In the genomic region with DNA sequence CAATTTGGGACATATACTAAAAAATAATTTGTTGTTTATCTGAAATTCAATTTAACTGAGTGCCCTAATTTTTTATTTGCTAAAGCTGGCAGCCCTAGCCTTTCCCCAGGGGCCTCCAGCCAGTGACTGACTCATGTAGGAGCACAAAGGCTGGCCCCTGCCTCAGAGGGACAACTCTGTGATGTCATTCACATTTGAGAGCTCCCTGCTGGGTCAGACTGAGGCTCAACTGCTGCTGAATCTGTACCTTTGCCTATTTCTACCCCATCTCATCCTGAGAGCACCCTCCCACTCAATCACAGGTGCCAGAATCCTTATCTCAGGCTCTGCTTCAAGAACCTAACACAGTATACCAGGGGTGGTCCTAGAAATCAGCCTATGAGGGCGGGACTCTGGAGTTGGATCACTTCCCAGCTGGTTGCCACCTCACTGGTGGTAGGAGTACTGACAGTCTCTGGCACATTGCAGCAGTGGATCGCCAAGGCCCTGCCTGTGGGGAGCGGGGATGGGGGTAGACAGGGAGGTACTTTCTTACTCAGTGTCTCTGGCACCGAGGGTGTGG, we compare ENCODE assay signal across 1 cellular context.
TF ChIP-seq lines count a peak whose summit lies in the region.

No MANE protein-coding gene starts in this region.

TF ChIP-seq in HEK293, 187 proteins besides CTCF, POLR2A, EP300 and RAD21 (continued from another document):
- TF ChIP-seq FEZF1 (tag by site-specific recombination; IDR thresholded peaks at IDR 0.05) (peak; percentile 28; the same call in 1 of the 2 replicates), ZNF664 (tag by site-specific recombination; IDR thresholded peaks at IDR 0.05) (no peak), ZNF391 (tag by site-specific recombination; IDR thresholded peaks at IDR 0.05; ENCODE audit: borderline replicate concordance, low read depth) (no peak), ZNF311 (tag by site-specific recombination; IDR thresholded peaks at IDR 0.05; ENCODE audit: borderline replicate concordance) (no peak), ZNF37A (tag by site-specific recombination; IDR thresholded peaks at IDR 0.05) (no peak), ZNF148 (tag by site-specific recombination; IDR thresholded peaks at IDR 0.05; ENCODE audit: borderline replicate concordance) (no peak), ZNF837 (tag by site-specific recombination; IDR thresholded peaks at IDR 0.05) (no peak), WT1 (tag by site-specific recombination; IDR thresholded peaks at IDR 0.05) (no peak), ZEB2 (tag by site-specific recombination; IDR thresholded peaks at IDR 0.05) (no peak), ZBTB8A (tag by site-specific recombination; IDR thresholded peaks at IDR 0.05) (peak; percentile 48), GFI1B (tag by site-specific recombination; IDR thresholded peaks at IDR 0.05) (no peak), INSM2 (tag by site-specific recombination; IDR thresholded peaks at IDR 0.05) (no peak), ZNF175 (tag by site-specific recombination; IDR thresholded peaks at IDR 0.05) (no peak), BCL6B (tag by site-specific recombination; IDR thresholded peaks at IDR 0.05) (no peak), SETDB1 (IDR thresholded peaks at IDR 0.05; ENCODE audit: insufficient read length, low read length) (no peak), SCRT2 (tag by site-specific recombination; IDR thresholded peaks at IDR 0.05) (no peak; the same call in 1 of the 2 replicates), GLIS1 (tag by site-specific recombination; IDR thresholded peaks at IDR 0.05) (no peak), ZNF350 (tag by site-specific recombination; IDR thresholded peaks at IDR 0.05) (no peak), ZNF707 (tag by site-specific recombination; IDR thresholded peaks at IDR 0.05) (no peak), ZSCAN4 (tag by site-specific recombination; IDR thresholded peaks at IDR 0.05) (no peak), KLF9 (tag by site-specific recombination; IDR thresholded peaks at IDR 0.05; ENCODE audit: low read depth) (no peak), RBAK (tag by site-specific recombination; IDR thresholded peaks at IDR 0.05) (no peak), ZBTB11 (tag by site-specific recombination; conservative IDR thresholded peaks at IDR 0.05; ENCODE audit: low read depth) (no peak), ZNF324 (tag by site-specific recombination; IDR thresholded peaks at IDR 0.05) (no peak), ZNF510 (tag by site-specific recombination; IDR thresholded peaks at IDR 0.05; ENCODE audit: insufficient replicate concordance) (no peak), OVOL3 (tag by site-specific recombination; IDR thresholded peaks at IDR 0.05) (no peak), BCL11A (tag by site-specific recombination; IDR thresholded peaks at IDR 0.05; ENCODE audit: low read depth) (no peak), ZNF529 (tag by site-specific recombination; IDR thresholded peaks at IDR 0.05; ENCODE audit: insufficient replicate concordance) (peak; percentile 39), ZFP69B (tag by site-specific recombination; IDR thresholded peaks at IDR 0.05) (0 out of 2 replicates have a peak, but pooled peaks have one; percentile 30), ZBTB21 (tag by site-specific recombination; IDR thresholded peaks at IDR 0.05) (peak; percentile 88), SP2 (tag by site-specific recombination; IDR thresholded peaks at IDR 0.05) (no peak)
- TF ChIP-seq, protein P1, sequence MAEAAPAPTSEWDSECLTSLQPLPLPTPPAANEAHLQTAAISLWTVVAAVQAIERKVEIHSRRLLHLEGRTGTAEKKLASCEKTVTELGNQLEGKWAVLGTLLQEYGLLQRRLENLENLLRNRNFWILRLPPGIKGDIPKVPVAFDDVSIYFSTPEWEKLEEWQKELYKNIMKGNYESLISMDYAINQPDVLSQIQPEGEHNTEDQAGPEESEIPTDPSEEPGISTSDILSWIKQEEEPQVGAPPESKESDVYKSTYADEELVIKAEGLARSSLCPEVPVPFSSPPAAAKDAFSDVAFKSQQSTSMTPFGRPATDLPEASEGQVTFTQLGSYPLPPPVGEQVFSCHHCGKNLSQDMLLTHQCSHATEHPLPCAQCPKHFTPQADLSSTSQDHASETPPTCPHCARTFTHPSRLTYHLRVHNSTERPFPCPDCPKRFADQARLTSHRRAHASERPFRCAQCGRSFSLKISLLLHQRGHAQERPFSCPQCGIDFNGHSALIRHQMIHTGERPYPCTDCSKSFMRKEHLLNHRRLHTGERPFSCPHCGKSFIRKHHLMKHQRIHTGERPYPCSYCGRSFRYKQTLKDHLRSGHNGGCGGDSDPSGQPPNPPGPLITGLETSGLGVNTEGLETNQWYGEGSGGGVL (tag by site-specific recombination; IDR thresholded peaks at IDR 0.05), result peak; percentile 89
- TF ChIP-seq, protein P2, sequence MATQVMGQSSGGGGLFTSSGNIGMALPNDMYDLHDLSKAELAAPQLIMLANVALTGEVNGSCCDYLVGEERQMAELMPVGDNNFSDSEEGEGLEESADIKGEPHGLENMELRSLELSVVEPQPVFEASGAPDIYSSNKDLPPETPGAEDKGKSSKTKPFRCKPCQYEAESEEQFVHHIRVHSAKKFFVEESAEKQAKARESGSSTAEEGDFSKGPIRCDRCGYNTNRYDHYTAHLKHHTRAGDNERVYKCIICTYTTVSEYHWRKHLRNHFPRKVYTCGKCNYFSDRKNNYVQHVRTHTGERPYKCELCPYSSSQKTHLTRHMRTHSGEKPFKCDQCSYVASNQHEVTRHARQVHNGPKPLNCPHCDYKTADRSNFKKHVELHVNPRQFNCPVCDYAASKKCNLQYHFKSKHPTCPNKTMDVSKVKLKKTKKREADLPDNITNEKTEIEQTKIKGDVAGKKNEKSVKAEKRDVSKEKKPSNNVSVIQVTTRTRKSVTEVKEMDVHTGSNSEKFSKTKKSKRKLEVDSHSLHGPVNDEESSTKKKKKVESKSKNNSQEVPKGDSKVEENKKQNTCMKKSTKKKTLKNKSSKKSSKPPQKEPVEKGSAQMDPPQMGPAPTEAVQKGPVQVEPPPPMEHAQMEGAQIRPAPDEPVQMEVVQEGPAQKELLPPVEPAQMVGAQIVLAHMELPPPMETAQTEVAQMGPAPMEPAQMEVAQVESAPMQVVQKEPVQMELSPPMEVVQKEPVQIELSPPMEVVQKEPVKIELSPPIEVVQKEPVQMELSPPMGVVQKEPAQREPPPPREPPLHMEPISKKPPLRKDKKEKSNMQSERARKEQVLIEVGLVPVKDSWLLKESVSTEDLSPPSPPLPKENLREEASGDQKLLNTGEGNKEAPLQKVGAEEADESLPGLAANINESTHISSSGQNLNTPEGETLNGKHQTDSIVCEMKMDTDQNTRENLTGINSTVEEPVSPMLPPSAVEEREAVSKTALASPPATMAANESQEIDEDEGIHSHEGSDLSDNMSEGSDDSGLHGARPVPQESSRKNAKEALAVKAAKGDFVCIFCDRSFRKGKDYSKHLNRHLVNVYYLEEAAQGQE (tag by site-specific recombination; IDR thresholded peaks at IDR 0.05), result no peak
